Comparison of ENCODE assay signal across 19 cellular contexts in genomic region chr4:7027913-7028312, GRCh38.
"Had no signal": no experiment of that assay in that cellular context is flagged by ENCODE, and none has a peak within 500 bp of the region (broad histone marks: within the 10 kb centered on the region; RNA-seq: fewer than 3 reads in every experiment).

No MANE protein-coding gene starts in this region.

- H3K27me3 ChIP-seq: esophagus muscularis mucosa, upper lobe of left lung had no signal

- ATAC-seq: activated CD4-positive, CD25-positive, alpha-beta regulatory T cell treated with anti-CD3 and anti-CD28 coated beads, Interleukin-2, amount 50 U/mL, for 24 hours; natural killer cell treated with Interleukin-12 subunit alpha and Interleukin-12 subunit beta and Interleukin-15 and Interleukin-18, amount 100 ng/mL, for 72 hours; right cardiac atrium; stimulated activated naive CD8-positive, alpha-beta T cell treated with anti-CD3 and anti-CD28 coated beads, Interleukin-15, amount 100 ng/mL, for 72 hours had no signal

- H3K27ac ChIP-seq: esophagus muscularis mucosa, left ventricle myocardium inferior, prostate gland, skin epidermis, upper lobe of left lung had no signal

- H3K4me1 Mint-ChIP-seq: activated naive CD4-positive, alpha-beta T cell treated with anti-CD3 and anti-CD28 coated beads, Interleukin-2, amount 10 ng/mL, durations not matched to agents 7 days and 5 days had no signal

- H3K9me3 ChIP-seq: esophagus muscularis mucosa, left ventricle myocardium inferior, prostate gland, upper lobe of left lung had no signal

- H3K4me3 Mint-ChIP-seq: activated naive CD4-positive, alpha-beta T cell treated with anti-CD3 and anti-CD28 coated beads, Interleukin-2, amount 10 ng/mL, durations not matched to agents 7 days and 5 days; natural killer cell treated with Interleukin-12 subunit alpha and Interleukin-12 subunit beta and Interleukin-15 and Interleukin-18, amount 100 ng/mL, for 72 hours; stimulated activated naive CD8-positive, alpha-beta T cell treated with anti-CD3 and anti-CD28 coated beads, Interleukin-15, amount 100 ng/mL, for 72 hours had no signal

- H3K27me3 Mint-ChIP-seq: activated naive CD4-positive, alpha-beta T cell treated with anti-CD3 and anti-CD28 coated beads, Interleukin-2, amount 10 ng/mL, durations not matched to agents 7 days and 5 days; natural killer cell treated with Interleukin-12 subunit alpha and Interleukin-12 subunit beta and Interleukin-15 and Interleukin-18, amount 100 ng/mL, for 72 hours; stimulated activated naive CD8-positive, alpha-beta T cell treated with anti-CD3 and anti-CD28 coated beads, Interleukin-15, amount 100 ng/mL, for 72 hours had no signal

- H3K9me3 Mint-ChIP-seq: activated naive CD4-positive, alpha-beta T cell treated with anti-CD3 and anti-CD28 coated beads, Interleukin-2, amount 10 ng/mL, durations not matched to agents 7 days and 5 days; natural killer cell treated with Interleukin-12 subunit alpha and Interleukin-12 subunit beta and Interleukin-15 and Interleukin-18, amount 100 ng/mL, for 72 hours; stimulated activated naive CD8-positive, alpha-beta T cell treated with anti-CD3 and anti-CD28 coated beads, Interleukin-15, amount 100 ng/mL, for 72 hours had no signal

- H3K4me1 ChIP-seq: esophagus muscularis mucosa, left ventricle myocardium inferior, prostate gland, upper lobe of left lung had no signal

- H3K27ac Mint-ChIP-seq: activated naive CD4-positive, alpha-beta T cell treated with anti-CD3 and anti-CD28 coated beads, Interleukin-2, amount 10 ng/mL, durations not matched to agents 7 days and 5 days; natural killer cell treated with Interleukin-12 subunit alpha and Interleukin-12 subunit beta and Interleukin-15 and Interleukin-18, amount 100 ng/mL, for 72 hours had no signal

- H3K4me3 ChIP-seq: esophagus muscularis mucosa, left ventricle myocardium inferior, prostate gland, skin epidermis, upper lobe of left lung had no signal

- DNase-seq: activated CD8-positive, alpha-beta memory T cell treated with anti-CD3 and anti-CD28 coated beads, Interleukin-2, amount 50 U/mL, for 48 hours; activated naive CD4-positive, alpha-beta T cell treated with anti-CD3 and anti-CD28 coated beads, Interleukin-2, amount 10 ng/mL, durations not matched to agents 7 days and 5 days; amniotic stem cell; central memory CD4-positive, alpha-beta T cell; cortex of kidney; effector CD4-positive, alpha-beta T cell; hypothalamus; left ventricle myocardium inferior; mesendoderm; occipital lobe; right cardiac atrium; stimulated activated naive CD8-positive, alpha-beta T cell treated with anti-CD3 and anti-CD28 coated beads, Interleukin-15, amount 100 ng/mL, for 72 hours; SW 1271; upper lobe of left lung had no signal
